ENCODE assay signal across 24 cellular contexts in the genomic region with DNA sequence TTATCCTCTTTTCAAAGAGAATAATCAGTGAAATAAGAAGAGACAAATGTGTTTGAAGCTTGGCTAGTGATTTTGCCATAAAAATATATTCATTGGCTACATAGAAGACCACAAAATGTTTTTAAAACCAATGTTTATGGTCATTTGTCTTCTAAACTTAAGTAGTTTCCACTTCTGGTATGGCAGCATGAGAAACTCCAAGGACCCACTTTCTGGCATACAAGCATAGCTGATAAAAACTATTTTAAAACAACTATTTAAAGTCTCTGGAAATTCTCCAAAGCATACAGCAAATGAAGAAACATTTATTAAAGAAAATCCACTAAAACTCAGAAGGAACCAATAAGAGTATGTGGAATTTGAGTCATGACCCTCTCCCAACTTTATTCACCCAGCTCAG.
DNase-seq lines count a peak whose midpoint lies in the region; ATAC-seq and TF ChIP-seq lines count a peak whose summit lies in the region.
"Had no signal": no experiment of that assay in that cellular context is flagged by ENCODE, and none has a peak within 500 bp of the region (broad histone marks: within the 10 kb centered on the region; RNA-seq: fewer than 3 reads in every experiment).

No MANE protein-coding gene starts in this region.

- no peak for TF ChIP-seq CTCF in fibroblast of villous mesenchyme (IDR thresholded peaks at IDR 0.05; ENCODE audit: insufficient read depth, low read depth, low read length)

- ATAC-seq in HG02588 (IDR thresholded peaks at IDR 0.05; ENCODE audit: unreplicated experiment), result no peak
- ATAC-seq: A549, PC-3 had no signal

- H3K4me3 ChIP-seq in fibroblast of villous mesenchyme (ENCODE audit: low read depth, low read length), result no peak overlapping the region
- H3K4me3 ChIP-seq: A549, GM23248 had no signal

- DNase-seq in EH (ENCODE audit: low read depth), result peak; percentile 82
- peak; percentile 10 for DNase-seq in astrocyte of the hippocampus (ENCODE audit: low read depth, low spot score)
- peak; percentile 2 for DNase-seq in fibroblast of villous mesenchyme (ENCODE audit: low read depth)
- no peak for DNase-seq in DMS79 treated with DMSO at 0.1 percent for 48 hours (lab: John Stamatoyannopoulos, UW)
- DNase-seq in NCI-H2171 (lab: John Stamatoyannopoulos, UW), result no peak
- DNase-seq in SW480 (ENCODE audit: low spot score), result no peak
- DNase-seq: BE2C; Calu3; DMS153; GM23248; H7; NCI-H1092; NCI-H1417 treated with DMSO at 0.1 percent for 48 hours; NCI-H1694 treated with DMSO at 0.1 percent for 48 hours; NCI-H2081; NCI-H446 treated with DMSO at 0.1 percent for 48 hours; NCI-H526; NCI-H82; NK-92 treated with Interleukin-12 subunit alpha and Interleukin-12 subunit beta, amount 100 ng/mL, for 24 hours; PC-3; SK-N-SH; SW 1271 had no signal

Comparison
In these comparisons a context has a peak if more than half of its experiments do, and no peak if none do; other contexts are left out.
1. DNase-seq: peak in EH (single experiment), astrocyte of the hippocampus (single experiment) and fibroblast of villous mesenchyme (single experiment); none in DMS79 treated with DMSO at 0.1 percent for 48 hours (single experiment), NCI-H2171 (single experiment) and SW480 (single experiment).